25 cellular contexts compared by ENCODE assay signal in the genomic region with DNA sequence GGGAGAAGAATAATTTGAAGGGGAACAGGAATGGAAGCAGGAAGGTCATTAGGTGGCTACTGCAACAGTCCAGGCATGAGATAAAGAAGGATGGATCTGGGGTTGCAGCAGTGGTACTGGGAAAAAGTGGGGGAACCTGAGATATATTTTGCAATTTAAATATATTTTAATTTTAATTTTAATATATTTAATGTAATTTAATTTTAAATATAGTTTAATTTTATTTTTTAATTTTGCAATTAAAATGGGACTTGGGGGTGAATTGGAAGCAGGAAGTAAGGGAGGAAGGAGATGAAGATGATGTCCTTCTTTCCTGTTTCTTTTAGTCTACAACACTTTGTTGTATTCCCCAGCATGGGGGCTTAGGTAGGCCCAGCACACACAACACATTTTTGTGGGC.
"Had no signal": no experiment of that assay in that cellular context is flagged by ENCODE, and none has a peak within 500 bp of the region (broad histone marks: within the 10 kb centered on the region; RNA-seq: fewer than 3 reads in every experiment).

No MANE protein-coding gene starts in this region.

- H3K36me3 ChIP-seq: colonic mucosa, esophagus muscularis mucosa, esophagus squamous epithelium, gastrocnemius medialis, gastroesophageal sphincter, heart left ventricle, heart right ventricle had no signal

- H3K4me1 ChIP-seq: colonic mucosa, esophagus muscularis mucosa, esophagus squamous epithelium, foreskin keratinocyte, gastrocnemius medialis had no signal

- H3K27ac ChIP-seq: colonic mucosa, coronary artery, dorsolateral prefrontal cortex, epithelial cell of prostate, esophagus muscularis mucosa, esophagus squamous epithelium, foreskin keratinocyte, gastrocnemius medialis, gastroesophageal sphincter, heart left ventricle, heart right ventricle had no signal

- H3K27me3 ChIP-seq: colonic mucosa, dorsolateral prefrontal cortex, esophagus muscularis mucosa, esophagus squamous epithelium, gastrocnemius medialis, gastroesophageal sphincter, heart left ventricle, heart right ventricle had no signal

- DNase-seq: colonic mucosa; cortex of kidney; dermis blood vessel endothelial cell; dorsolateral prefrontal cortex; effector CD4-positive, alpha-beta T cell; effector CD8-positive, alpha-beta T cell; effector memory CD4-positive, alpha-beta T cell; effector memory CD8-positive, alpha-beta T cell; endodermal cell; erythroblast; esophagus squamous epithelium; foreskin fibroblast; foreskin keratinocyte; foreskin melanocyte; gastrocnemius medialis; glutamatergic neuron; head of caudate nucleus; heart left ventricle; heart right ventricle had no signal

- ATAC-seq: effector memory CD8-positive, alpha-beta T cell; esophagus mucosa; foreskin keratinocyte; gastrocnemius medialis; gastroesophageal sphincter; heart left ventricle; heart right ventricle had no signal

- H3K4me3 Mint-ChIP-seq: dendritic cell treated with granulocyte-macrophage colony-stimulating factor and Interleukin-4, amounts not matched to agents 40 ng/mL and 50 ng/mL, for 4 days; effector memory CD8-positive, alpha-beta T cell; endodermal cell had no signal

- H3K4me3 ChIP-seq: colonic mucosa, coronary artery, dorsolateral prefrontal cortex, esophagus muscularis mucosa, esophagus squamous epithelium, gastrocnemius medialis, gastroesophageal sphincter, heart left ventricle, heart right ventricle had no signal

- H3K9me3 Mint-ChIP-seq: dendritic cell treated with granulocyte-macrophage colony-stimulating factor and Interleukin-4, amounts not matched to agents 40 ng/mL and 50 ng/mL, for 4 days; effector memory CD8-positive, alpha-beta T cell; endodermal cell had no signal

- H3K27ac Mint-ChIP-seq: dendritic cell treated with granulocyte-macrophage colony-stimulating factor and Interleukin-4, amounts not matched to agents 40 ng/mL and 50 ng/mL, for 4 days; effector memory CD8-positive, alpha-beta T cell; endodermal cell had no signal

- H3K9me3 ChIP-seq: colonic mucosa, esophagus muscularis mucosa, esophagus squamous epithelium, gastrocnemius medialis, gastroesophageal sphincter, heart left ventricle, heart right ventricle had no signal
